In genomic region chr6:125510405-125510804, GRCh38 we compare ENCODE assay signal across 23 cellular contexts.
"Had no signal": no experiment of that assay in that cellular context is flagged by ENCODE, and none has a peak within 500 bp of the region (broad histone marks: within the 10 kb centered on the region; RNA-seq: fewer than 3 reads in every experiment).

No MANE protein-coding gene starts in this region.

- H2AFZ ChIP-seq: PC-9 had no signal

- H3K27me3 ChIP-seq: SJSA1 had no signal

- H3K36me3 ChIP-seq: SJSA1 had no signal

- DNase-seq: IMR-90; Kasumi-1; MV-4-11; NCI-H1092; NCI-H1105 treated with DMSO at 0.1 percent for 48 hours; NCI-H1417 treated with DMSO at 0.1 percent for 48 hours; NCI-H146; NCI-H1694 treated with DMSO at 0.1 percent for 48 hours; NCI-H1930; NCI-H2081; NCI-H2107; NCI-H2227 treated with DMSO at 0.1 percent for 48 hours; NCI-H524; NCI-H526 treated with DMSO at 0.1 percent for 48 hours; NK-92 treated with Interleukin-12 subunit alpha and Interleukin-12 subunit beta, amount 100 ng/mL, for 24 hours; OCI-M1; PC-9; Right ventricle myocardium superior; RPMI8226; SIG-M5 had no signal

- H3K4me1 ChIP-seq: SJSA1 had no signal

- H3K4me3 ChIP-seq: PC-9, SJSA1, SK-N-MC had no signal

- H3K4me2 ChIP-seq: KMS-11, PC-9 had no signal

- H3K9ac ChIP-seq: KMS-11 had no signal

- H3K9me3 ChIP-seq: SJSA1 had no signal

- H3K27ac ChIP-seq: KMS-11, PC-9, SJSA1, SK-N-MC had no signal
